In genomic region chr4:77157859-77158486, GRCh38 we compare ENCODE assay signal across 1 cellular context.
TF ChIP-seq lines count a peak whose summit lies in the region.

No MANE protein-coding gene starts in this region.

TF ChIP-seq in K562, 482 proteins besides CTCF, POLR2A, EP300 and RAD21 (continued from another document and continues in another):
- no peak for TF ChIP-seq GATAD2B (IDR thresholded peaks at IDR 0.05; ENCODE audit: borderline replicate concordance)
- peak; percentile 74 for TF ChIP-seq KAT2B (IDR thresholded peaks at IDR 0.05; ENCODE audit: low read depth, low read length)
- no peak for TF ChIP-seq ZBTB33 (CRISPR knock-in tag; IDR thresholded peaks at IDR 0.05)
- TF ChIP-seq THRAP3 (IDR thresholded peaks at IDR 0.05; ENCODE audit: borderline replicate concordance): no peak
- peak; percentile 74 for TF ChIP-seq POLR2G (IDR thresholded peaks at IDR 0.05; ENCODE audit: low read depth, low read length)
- peak; percentile 83; the same call in 1 of the 2 replicates for TF ChIP-seq ZNF444 (CRISPR knock-in tag; IDR thresholded peaks at IDR 0.05)
- no peak for TF ChIP-seq ZNF584 (CRISPR knock-in tag; IDR thresholded peaks at IDR 0.05; ENCODE audit: low read depth)
- peak; percentile 99 for TF ChIP-seq CEBPB (tag; IDR thresholded peaks at IDR 0.05)
- no peak for TF ChIP-seq ZBTB17 (CRISPR knock-in tag; IDR thresholded peaks at IDR 0.05)
- no peak for TF ChIP-seq XRCC4 (IDR thresholded peaks at IDR 0.05; ENCODE audit: extremely low read depth, insufficient read depth, insufficient read length)
- TF ChIP-seq TOE1 (IDR thresholded peaks at IDR 0.05; ENCODE audit: borderline replicate concordance): no peak
- no peak for TF ChIP-seq TOE1 (CRISPR knock-in tag; IDR thresholded peaks at IDR 0.05; ENCODE audit: borderline replicate concordance, low read depth)
- no peak for TF ChIP-seq ZC3H11A (IDR thresholded peaks at IDR 0.05; ENCODE audit: low read depth, low read length)
- peak; percentile 25 for TF ChIP-seq HNRNPK (IDR thresholded peaks at IDR 0.05; ENCODE audit: low read depth, low read length, poor library complexity, severe bottlenecking)
- no peak for TF ChIP-seq NBN (IDR thresholded peaks at IDR 0.05; ENCODE audit: low read depth)
- TF ChIP-seq HNRNPL (IDR thresholded peaks at IDR 0.05; ENCODE audit: low read depth, low read length): no peak
- TF ChIP-seq BCLAF1 (IDR thresholded peaks at IDR 0.05; ENCODE audit: borderline replicate concordance in 1 of 2, control insufficient read depth in 1 of 2, low read depth in 2 of 2, low read length in 1 of 2): no peak
- TF ChIP-seq NFE2L1 (tag; IDR thresholded peaks at IDR 0.05; ENCODE audit: borderline replicate concordance, low read depth): no peak
- no peak for TF ChIP-seq USF2 (CRISPR knock-in tag; IDR thresholded peaks at IDR 0.05)
- TF ChIP-seq CAMTA2 (CRISPR knock-in tag; conservative IDR thresholded peaks at IDR 0.05): no peak
- no peak for TF ChIP-seq ZNF263 (CRISPR knock-in tag; IDR thresholded peaks at IDR 0.05; ENCODE audit: borderline replicate concordance)
- TF ChIP-seq ZFP91 (CRISPR knock-in tag; IDR thresholded peaks at IDR 0.05): no peak
- TF ChIP-seq HMBOX1 (IDR thresholded peaks at IDR 0.05): no peak
- TF ChIP-seq ZNF436 (CRISPR knock-in tag; IDR thresholded peaks at IDR 0.05): no peak
- TF ChIP-seq SAP30 (IDR thresholded peaks at IDR 0.05; ENCODE audit: borderline replicate concordance, insufficient read depth, low read depth, low read length, poor library complexity, severe bottlenecking): peak; percentile 18
- no peak for TF ChIP-seq POLR3A (IDR thresholded peaks at IDR 0.05; ENCODE audit: borderline replicate concordance, extremely low read depth, insufficient read depth, insufficient read length)
- peak; percentile 76 for TF ChIP-seq VEZF1 (CRISPR knock-in tag; IDR thresholded peaks at IDR 0.05)
- TF ChIP-seq MXD1 (CRISPR knock-in tag; IDR thresholded peaks at IDR 0.05; ENCODE audit: borderline replicate concordance, poor library complexity, severe bottlenecking): no peak
- no peak for TF ChIP-seq NFXL1 (CRISPR knock-in tag; IDR thresholded peaks at IDR 0.05)
- TF ChIP-seq HLTF (IDR thresholded peaks at IDR 0.05): no peak
- no peak for TF ChIP-seq ZFP36 (IDR thresholded peaks at IDR 0.05; ENCODE audit: low read depth, low read length, partially characterized antibody)
- no peak for TF ChIP-seq CBX1 (IDR thresholded peaks at IDR 0.05; ENCODE audit: low read depth)
- TF ChIP-seq TCF7L2 (IDR thresholded peaks at IDR 0.05; ENCODE audit: low read depth, low read length): no peak
- peak; percentile 35 to 79 for TF ChIP-seq TRIM24 (IDR thresholded peaks at IDR 0.05)
- no peak for TF ChIP-seq NUFIP1 (IDR thresholded peaks at IDR 0.05; ENCODE audit: partially characterized antibody)
- peak; percentile 82 for TF ChIP-seq TFAP4 (CRISPR knock-in tag; IDR thresholded peaks at IDR 0.05; ENCODE audit: borderline replicate concordance)
- TF ChIP-seq SREBF2 (CRISPR knock-in tag; IDR thresholded peaks at IDR 0.05): no peak
- no peak for TF ChIP-seq MCM5 (IDR thresholded peaks at IDR 0.05; ENCODE audit: low read depth)
- TF ChIP-seq ZFPM2 (CRISPR knock-in tag; IDR thresholded peaks at IDR 0.05): no peak
- TF ChIP-seq ZNF134 (CRISPR knock-in tag; conservative IDR thresholded peaks at IDR 0.05): no peak
- no peak for TF ChIP-seq TEAD4 (IDR thresholded peaks at IDR 0.05; ENCODE audit: low read length)
- no peak for TF ChIP-seq TEAD4 (CRISPR knock-in tag; IDR thresholded peaks at IDR 0.05; ENCODE audit: borderline replicate concordance)
- peak; percentile 35; the same call in 1 of the 2 replicates for TF ChIP-seq ZBTB40 (IDR thresholded peaks at IDR 0.05)
- TF ChIP-seq ZBTB40 (CRISPR knock-in tag; IDR thresholded peaks at IDR 0.05): no peak
